1 cellular context compared by ENCODE assay signal in the genomic region with DNA sequence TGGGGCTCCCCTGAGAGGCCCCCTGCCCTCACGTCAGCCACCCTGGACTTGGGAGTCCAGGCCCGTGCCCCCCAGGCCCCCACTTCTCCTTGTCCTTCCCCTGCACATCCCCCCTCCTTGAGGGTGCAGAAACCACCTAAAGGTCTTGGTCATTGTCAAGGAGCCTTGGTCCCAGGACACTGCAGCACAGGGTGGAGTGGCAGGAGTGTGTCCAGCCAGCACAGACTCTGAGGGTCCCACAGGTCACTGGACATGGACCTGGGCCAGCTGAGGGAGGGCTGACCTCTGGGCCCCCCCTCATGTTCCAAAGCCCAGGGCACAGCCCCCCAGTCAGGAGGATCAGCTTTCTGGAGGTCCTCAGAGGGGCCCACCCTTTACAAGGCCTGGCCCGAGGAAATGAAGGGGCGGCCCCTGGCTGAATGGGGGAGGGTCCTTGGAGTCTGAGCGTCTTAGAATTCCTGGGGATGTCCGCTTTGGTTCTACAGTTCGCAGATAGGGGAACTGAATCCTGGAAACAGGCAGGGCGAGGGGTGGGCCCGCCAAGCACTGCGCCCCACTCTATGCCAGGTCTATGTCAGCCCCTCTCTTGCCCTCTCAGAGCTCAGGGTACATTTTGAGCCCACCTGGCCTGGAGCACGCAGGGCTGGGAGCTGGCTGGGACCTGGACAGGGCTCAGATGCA.
TF ChIP-seq lines count a peak whose summit lies in the region.

No MANE protein-coding gene starts in this region.

TF ChIP-seq in H1, 55 proteins besides CTCF, POLR2A, EP300 and RAD21:
- TF ChIP-seq YY1 (IDR thresholded peaks at IDR 0.05; ENCODE audit: low read depth, low read length): no peak
- TF ChIP-seq CEBPB (IDR thresholded peaks at IDR 0.05; ENCODE audit: low read depth, low read length): no peak
- TF ChIP-seq, protein P1, sequence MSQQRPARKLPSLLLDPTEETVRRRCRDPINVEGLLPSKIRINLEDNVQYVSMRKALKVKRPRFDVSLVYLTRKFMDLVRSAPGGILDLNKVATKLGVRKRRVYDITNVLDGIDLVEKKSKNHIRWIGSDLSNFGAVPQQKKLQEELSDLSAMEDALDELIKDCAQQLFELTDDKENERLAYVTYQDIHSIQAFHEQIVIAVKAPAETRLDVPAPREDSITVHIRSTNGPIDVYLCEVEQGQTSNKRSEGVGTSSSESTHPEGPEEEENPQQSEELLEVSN (IDR thresholded peaks at IDR 0.05): no peak
- no peak for TF ChIP-seq BCL11A (IDR thresholded peaks at IDR 0.05; ENCODE audit: low read depth in 2 of 2, low read length in 2 of 2)
- no peak for TF ChIP-seq BRCA1 (IDR thresholded peaks at IDR 0.05; ENCODE audit: low read depth, low read length)
- no peak for TF ChIP-seq CTBP2 (IDR thresholded peaks at IDR 0.05; ENCODE audit: borderline replicate concordance, insufficient read depth, insufficient read length, low read length)
- TF ChIP-seq SIRT6 (IDR thresholded peaks at IDR 0.05; ENCODE audit: low read length): no peak
- no peak for TF ChIP-seq RNF2 (IDR thresholded peaks at IDR 0.05; ENCODE audit: borderline replicate concordance, low read depth, low read length, missing control alignments, poor library complexity, severe bottlenecking)
- TF ChIP-seq SP4 (IDR thresholded peaks at IDR 0.05; ENCODE audit: low read length): no peak
- no peak for TF ChIP-seq MAFK (IDR thresholded peaks at IDR 0.05; ENCODE audit: low read depth, low read length)
- TF ChIP-seq BACH1 (IDR thresholded peaks at IDR 0.05; ENCODE audit: low read length): no peak
- no peak for TF ChIP-seq NRF1 (IDR thresholded peaks at IDR 0.05; ENCODE audit: low read depth, low read length)
